Comparison of ENCODE assay signal across 1 cellular context in genomic region chr2:242098445-242099128, GRCh38.
A peak's percentile ranks its signal among the peaks of the same experiment; 100 is the strongest.
TF ChIP-seq lines count a peak whose summit lies in the region.

No MANE protein-coding gene starts in this region.

TF ChIP-seq in K562, 482 proteins besides CTCF, POLR2A, EP300 and RAD21 (continued from another document and continues in another):
- TF ChIP-seq REST (CRISPR knock-in tag; IDR thresholded peaks at IDR 0.05; ENCODE audit: low read depth) = no peak
- peak; percentile 92 for TF ChIP-seq BACH1 (tag; IDR thresholded peaks at IDR 0.05)
- TF ChIP-seq TSC22D4 (tag; IDR thresholded peaks at IDR 0.05) = no peak
- TF ChIP-seq, protein P1, sequence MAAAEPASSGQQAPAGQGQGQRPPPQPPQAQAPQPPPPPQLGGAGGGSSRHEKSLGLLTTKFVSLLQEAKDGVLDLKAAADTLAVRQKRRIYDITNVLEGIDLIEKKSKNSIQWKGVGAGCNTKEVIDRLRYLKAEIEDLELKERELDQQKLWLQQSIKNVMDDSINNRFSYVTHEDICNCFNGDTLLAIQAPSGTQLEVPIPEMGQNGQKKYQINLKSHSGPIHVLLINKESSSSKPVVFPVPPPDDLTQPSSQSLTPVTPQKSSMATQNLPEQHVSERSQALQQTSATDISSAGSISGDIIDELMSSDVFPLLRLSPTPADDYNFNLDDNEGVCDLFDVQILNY (CRISPR knock-in tag; IDR thresholded peaks at IDR 0.05) = no peak
- TF ChIP-seq CHD2 (IDR thresholded peaks at IDR 0.05; ENCODE audit: low read depth, low read length) = no peak
- no peak for TF ChIP-seq ZBED1 (IDR thresholded peaks at IDR 0.05)
- no peak for TF ChIP-seq TBP (optimal IDR thresholded peaks at IDR 0.05; ENCODE audit: low read depth, low read length)
- no peak for TF ChIP-seq CXXC5 (CRISPR knock-in tag; IDR thresholded peaks at IDR 0.05)
- no peak for TF ChIP-seq ZNF408 (CRISPR knock-in tag; IDR thresholded peaks at IDR 0.05; ENCODE audit: low read depth)
- TF ChIP-seq, protein P2, sequence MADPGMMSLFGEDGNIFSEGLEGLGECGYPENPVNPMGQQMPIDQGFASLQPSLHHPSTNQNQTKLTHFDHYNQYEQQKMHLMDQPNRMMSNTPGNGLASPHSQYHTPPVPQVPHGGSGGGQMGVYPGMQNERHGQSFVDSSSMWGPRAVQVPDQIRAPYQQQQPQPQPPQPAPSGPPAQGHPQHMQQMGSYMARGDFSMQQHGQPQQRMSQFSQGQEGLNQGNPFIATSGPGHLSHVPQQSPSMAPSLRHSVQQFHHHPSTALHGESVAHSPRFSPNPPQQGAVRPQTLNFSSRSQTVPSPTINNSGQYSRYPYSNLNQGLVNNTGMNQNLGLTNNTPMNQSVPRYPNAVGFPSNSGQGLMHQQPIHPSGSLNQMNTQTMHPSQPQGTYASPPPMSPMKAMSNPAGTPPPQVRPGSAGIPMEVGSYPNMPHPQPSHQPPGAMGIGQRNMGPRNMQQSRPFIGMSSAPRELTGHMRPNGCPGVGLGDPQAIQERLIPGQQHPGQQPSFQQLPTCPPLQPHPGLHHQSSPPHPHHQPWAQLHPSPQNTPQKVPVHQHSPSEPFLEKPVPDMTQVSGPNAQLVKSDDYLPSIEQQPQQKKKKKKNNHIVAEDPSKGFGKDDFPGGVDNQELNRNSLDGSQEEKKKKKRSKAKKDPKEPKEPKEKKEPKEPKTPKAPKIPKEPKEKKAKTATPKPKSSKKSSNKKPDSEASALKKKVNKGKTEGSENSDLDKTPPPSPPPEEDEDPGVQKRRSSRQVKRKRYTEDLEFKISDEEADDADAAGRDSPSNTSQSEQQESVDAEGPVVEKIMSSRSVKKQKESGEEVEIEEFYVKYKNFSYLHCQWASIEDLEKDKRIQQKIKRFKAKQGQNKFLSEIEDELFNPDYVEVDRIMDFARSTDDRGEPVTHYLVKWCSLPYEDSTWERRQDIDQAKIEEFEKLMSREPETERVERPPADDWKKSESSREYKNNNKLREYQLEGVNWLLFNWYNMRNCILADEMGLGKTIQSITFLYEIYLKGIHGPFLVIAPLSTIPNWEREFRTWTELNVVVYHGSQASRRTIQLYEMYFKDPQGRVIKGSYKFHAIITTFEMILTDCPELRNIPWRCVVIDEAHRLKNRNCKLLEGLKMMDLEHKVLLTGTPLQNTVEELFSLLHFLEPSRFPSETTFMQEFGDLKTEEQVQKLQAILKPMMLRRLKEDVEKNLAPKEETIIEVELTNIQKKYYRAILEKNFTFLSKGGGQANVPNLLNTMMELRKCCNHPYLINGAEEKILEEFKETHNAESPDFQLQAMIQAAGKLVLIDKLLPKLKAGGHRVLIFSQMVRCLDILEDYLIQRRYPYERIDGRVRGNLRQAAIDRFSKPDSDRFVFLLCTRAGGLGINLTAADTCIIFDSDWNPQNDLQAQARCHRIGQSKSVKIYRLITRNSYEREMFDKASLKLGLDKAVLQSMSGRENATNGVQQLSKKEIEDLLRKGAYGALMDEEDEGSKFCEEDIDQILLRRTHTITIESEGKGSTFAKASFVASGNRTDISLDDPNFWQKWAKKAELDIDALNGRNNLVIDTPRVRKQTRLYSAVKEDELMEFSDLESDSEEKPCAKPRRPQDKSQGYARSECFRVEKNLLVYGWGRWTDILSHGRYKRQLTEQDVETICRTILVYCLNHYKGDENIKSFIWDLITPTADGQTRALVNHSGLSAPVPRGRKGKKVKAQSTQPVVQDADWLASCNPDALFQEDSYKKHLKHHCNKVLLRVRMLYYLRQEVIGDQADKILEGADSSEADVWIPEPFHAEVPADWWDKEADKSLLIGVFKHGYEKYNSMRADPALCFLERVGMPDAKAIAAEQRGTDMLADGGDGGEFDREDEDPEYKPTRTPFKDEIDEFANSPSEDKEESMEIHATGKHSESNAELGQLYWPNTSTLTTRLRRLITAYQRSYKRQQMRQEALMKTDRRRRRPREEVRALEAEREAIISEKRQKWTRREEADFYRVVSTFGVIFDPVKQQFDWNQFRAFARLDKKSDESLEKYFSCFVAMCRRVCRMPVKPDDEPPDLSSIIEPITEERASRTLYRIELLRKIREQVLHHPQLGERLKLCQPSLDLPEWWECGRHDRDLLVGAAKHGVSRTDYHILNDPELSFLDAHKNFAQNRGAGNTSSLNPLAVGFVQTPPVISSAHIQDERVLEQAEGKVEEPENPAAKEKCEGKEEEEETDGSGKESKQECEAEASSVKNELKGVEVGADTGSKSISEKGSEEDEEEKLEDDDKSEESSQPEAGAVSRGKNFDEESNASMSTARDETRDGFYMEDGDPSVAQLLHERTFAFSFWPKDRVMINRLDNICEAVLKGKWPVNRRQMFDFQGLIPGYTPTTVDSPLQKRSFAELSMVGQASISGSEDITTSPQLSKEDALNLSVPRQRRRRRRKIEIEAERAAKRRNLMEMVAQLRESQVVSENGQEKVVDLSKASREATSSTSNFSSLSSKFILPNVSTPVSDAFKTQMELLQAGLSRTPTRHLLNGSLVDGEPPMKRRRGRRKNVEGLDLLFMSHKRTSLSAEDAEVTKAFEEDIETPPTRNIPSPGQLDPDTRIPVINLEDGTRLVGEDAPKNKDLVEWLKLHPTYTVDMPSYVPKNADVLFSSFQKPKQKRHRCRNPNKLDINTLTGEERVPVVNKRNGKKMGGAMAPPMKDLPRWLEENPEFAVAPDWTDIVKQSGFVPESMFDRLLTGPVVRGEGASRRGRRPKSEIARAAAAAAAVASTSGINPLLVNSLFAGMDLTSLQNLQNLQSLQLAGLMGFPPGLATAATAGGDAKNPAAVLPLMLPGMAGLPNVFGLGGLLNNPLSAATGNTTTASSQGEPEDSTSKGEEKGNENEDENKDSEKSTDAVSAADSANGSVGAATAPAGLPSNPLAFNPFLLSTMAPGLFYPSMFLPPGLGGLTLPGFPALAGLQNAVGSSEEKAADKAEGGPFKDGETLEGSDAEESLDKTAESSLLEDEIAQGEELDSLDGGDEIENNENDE (IDR thresholded peaks at IDR 0.05; ENCODE audit: low read depth, low read length) = no peak
- TF ChIP-seq, protein P3, sequence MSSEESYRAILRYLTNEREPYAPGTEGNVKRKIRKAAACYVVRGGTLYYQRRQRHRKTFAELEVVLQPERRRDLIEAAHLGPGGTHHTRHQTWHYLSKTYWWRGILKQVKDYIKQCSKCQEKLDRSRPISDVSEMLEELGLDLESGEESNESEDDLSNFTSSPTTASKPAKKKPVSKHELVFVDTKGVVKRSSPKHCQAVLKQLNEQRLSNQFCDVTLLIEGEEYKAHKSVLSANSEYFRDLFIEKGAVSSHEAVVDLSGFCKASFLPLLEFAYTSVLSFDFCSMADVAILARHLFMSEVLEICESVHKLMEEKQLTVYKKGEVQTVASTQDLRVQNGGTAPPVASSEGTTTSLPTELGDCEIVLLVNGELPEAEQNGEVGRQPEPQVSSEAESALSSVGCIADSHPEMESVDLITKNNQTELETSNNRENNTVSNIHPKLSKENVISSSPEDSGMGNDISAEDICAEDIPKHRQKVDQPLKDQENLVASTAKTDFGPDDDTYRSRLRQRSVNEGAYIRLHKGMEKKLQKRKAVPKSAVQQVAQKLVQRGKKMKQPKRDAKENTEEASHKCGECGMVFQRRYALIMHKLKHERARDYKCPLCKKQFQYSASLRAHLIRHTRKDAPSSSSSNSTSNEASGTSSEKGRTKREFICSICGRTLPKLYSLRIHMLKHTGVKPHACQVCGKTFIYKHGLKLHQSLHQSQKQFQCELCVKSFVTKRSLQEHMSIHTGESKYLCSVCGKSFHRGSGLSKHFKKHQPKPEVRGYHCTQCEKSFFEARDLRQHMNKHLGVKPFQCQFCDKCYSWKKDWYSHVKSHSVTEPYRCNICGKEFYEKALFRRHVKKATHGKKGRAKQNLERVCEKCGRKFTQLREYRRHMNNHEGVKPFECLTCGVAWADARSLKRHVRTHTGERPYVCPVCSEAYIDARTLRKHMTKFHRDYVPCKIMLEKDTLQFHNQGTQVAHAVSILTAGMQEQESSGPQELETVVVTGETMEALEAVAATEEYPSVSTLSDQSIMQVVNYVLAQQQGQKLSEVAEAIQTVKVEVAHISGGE (CRISPR knock-in tag; IDR thresholded peaks at IDR 0.05) = no peak
- TF ChIP-seq DPF2 (IDR thresholded peaks at IDR 0.05) = peak; percentile 88
- TF ChIP-seq, protein P4, sequence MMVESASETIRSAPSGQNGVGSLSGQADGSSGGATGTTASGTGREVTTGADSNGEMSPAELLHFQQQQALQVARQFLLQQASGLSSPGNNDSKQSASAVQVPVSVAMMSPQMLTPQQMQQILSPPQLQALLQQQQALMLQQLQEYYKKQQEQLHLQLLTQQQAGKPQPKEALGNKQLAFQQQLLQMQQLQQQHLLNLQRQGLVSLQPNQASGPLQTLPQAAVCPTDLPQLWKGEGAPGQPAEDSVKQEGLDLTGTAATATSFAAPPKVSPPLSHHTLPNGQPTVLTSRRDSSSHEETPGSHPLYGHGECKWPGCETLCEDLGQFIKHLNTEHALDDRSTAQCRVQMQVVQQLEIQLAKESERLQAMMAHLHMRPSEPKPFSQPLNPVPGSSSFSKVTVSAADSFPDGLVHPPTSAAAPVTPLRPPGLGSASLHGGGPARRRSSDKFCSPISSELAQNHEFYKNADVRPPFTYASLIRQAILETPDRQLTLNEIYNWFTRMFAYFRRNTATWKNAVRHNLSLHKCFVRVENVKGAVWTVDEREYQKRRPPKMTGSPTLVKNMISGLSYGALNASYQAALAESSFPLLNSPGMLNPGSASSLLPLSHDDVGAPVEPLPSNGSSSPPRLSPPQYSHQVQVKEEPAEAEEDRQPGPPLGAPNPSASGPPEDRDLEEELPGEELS (CRISPR knock-in tag; IDR thresholded peaks at IDR 0.05; ENCODE audit: borderline replicate concordance) = no peak
- no peak for TF ChIP-seq ZNF76 (CRISPR knock-in tag; IDR thresholded peaks at IDR 0.05; ENCODE audit: borderline replicate concordance)
- TF ChIP-seq RFX7 (CRISPR knock-in tag; IDR thresholded peaks at IDR 0.05) = no peak
- TF ChIP-seq MECOM (CRISPR knock-in tag; IDR thresholded peaks at IDR 0.05) = no peak
- peak; percentile 24; the same call in 1 of the 2 replicates for TF ChIP-seq NKRF (IDR thresholded peaks at IDR 0.05; ENCODE audit: borderline replicate concordance)
- no peak for TF ChIP-seq KDM2B (CRISPR knock-in tag; IDR thresholded peaks at IDR 0.05)
- no peak for TF ChIP-seq ZNF668 (CRISPR knock-in tag; IDR thresholded peaks at IDR 0.05)
- TF ChIP-seq, protein P5, sequence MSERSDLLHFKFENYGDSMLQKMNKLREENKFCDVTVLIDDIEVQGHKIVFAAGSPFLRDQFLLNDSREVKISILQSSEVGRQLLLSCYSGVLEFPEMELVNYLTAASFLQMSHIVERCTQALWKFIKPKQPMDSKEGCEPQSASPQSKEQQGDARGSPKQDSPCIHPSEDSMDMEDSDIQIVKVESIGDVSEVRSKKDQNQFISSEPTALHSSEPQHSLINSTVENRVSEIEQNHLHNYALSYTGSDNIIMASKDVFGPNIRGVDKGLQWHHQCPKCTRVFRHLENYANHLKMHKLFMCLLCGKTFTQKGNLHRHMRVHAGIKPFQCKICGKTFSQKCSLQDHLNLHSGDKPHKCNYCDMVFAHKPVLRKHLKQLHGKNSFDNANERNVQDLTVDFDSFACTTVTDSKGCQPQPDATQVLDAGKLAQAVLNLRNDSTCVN (CRISPR knock-in tag; IDR thresholded peaks at IDR 0.05) = no peak
- no peak; the same call in 1 of the 2 replicates for TF ChIP-seq NFIC (IDR thresholded peaks at IDR 0.05)
- no peak; a peak in 1 of 4 replicates for TF ChIP-seq ZNF639 (CRISPR knock-in tag; conservative IDR thresholded peaks at IDR 0.05 in 1 of 2, IDR thresholded peaks at IDR 0.05 in 1 of 2)
- no peak for TF ChIP-seq FOS (IDR thresholded peaks at IDR 0.05; ENCODE audit: extremely low read depth, insufficient read length)
- TF ChIP-seq, protein P6, sequence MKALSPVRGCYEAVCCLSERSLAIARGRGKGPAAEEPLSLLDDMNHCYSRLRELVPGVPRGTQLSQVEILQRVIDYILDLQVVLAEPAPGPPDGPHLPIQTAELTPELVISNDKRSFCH (CRISPR knock-in tag; IDR thresholded peaks at IDR 0.05) = no peak
- TF ChIP-seq, protein P6 (tag; IDR thresholded peaks at IDR 0.05) = no peak
